ENCODE assay signal across 19 cellular contexts in the genomic region with DNA sequence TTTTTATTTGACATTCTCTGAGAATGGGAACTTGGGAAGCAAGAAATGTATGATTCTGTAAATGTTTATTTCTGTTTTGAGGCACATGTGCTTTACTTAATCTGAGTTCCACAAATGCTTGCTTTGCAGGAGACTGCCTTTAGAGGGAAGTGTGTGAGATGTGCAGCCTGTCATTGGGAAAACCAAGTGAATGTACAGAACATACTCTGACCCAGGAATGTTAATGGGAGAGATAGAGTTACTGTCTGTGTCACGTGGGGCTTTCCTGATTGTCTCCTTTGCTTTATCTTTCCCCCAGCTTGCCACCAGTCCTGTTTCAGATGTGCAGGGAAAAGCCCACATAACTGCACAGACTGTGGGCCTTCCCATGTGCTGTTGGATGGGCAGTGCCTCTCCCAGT.
"Had no signal": no experiment of that assay in that cellular context is flagged by ENCODE, and none has a peak within 500 bp of the region (broad histone marks: within the 10 kb centered on the region; RNA-seq: fewer than 3 reads in every experiment).

No MANE protein-coding gene starts in this region.

- H3K4me1 Mint-ChIP-seq: naive B cell had no signal

- ATAC-seq: activated naive CD4-positive, alpha-beta T cell treated with anti-CD3 and anti-CD28 coated beads, Interleukin-2, amount 50 U/mL, for 72 hours; foreskin keratinocyte; left lung; mucosa of descending colon; psoas muscle; right cardiac atrium had no signal

- H3K4me3 Mint-ChIP-seq: naive B cell; stimulated activated naive CD8-positive, alpha-beta T cell treated with anti-CD3 and anti-CD28 coated beads, Interleukin-15, Interleukin-2, amounts not matched to agents 100 ng/mL and 50 ng/mL, for 24 hours; T-helper 1 cell treated with Interleukin-12 subunit alpha and Interleukin-12 subunit beta and Interleukin-4 antibody, amounts not matched to agents 30 μg/mL and 1 μg/mL, for 36 hours had no signal

- H3K9me3 ChIP-seq: left lung, mucosa of descending colon, ovary, psoas muscle, tibial nerve, vagina had no signal

- H3K4me3 ChIP-seq: left lung, mucosa of descending colon, ovary, psoas muscle, skin epidermis, tibial nerve, vagina had no signal

- H3K27ac ChIP-seq: foreskin keratinocyte, left lung, ovary, psoas muscle, skin epidermis, tibial nerve, vagina had no signal

- H3K36me3 Mint-ChIP-seq: activated naive CD4-positive, alpha-beta T cell treated with anti-CD3 and anti-CD28 coated beads, Interleukin-2, amount 50 U/mL, for 72 hours; naive B cell had no signal

- H3K4me1 ChIP-seq: foreskin keratinocyte, left lung, psoas muscle had no signal

- H3K36me3 ChIP-seq: left lung, ovary, vagina had no signal

- H3K27me3 ChIP-seq: foreskin keratinocyte, left lung, ovary, tibial nerve, vagina had no signal

- DNase-seq: activated CD4-positive, alpha-beta T cell treated with anti-CD3 and anti-CD28 coated beads for 1 hour; activated CD4-positive, alpha-beta T cell treated with anti-CD3 and anti-CD28 coated beads, Interleukin-2, amount 50 U/mL, for 4 hours; activated gamma-delta T cell; foreskin keratinocyte; hypothalamus; kidney; left lung; mammary epithelial cell; mucosa of descending colon; naive B cell; ovary; psoas muscle; right cardiac atrium had no signal

- H3K9me3 Mint-ChIP-seq: activated naive CD4-positive, alpha-beta T cell treated with anti-CD3 and anti-CD28 coated beads, Interleukin-2, amount 50 U/mL, for 72 hours; stimulated activated naive CD8-positive, alpha-beta T cell treated with anti-CD3 and anti-CD28 coated beads, Interleukin-15, Interleukin-2, amounts not matched to agents 100 ng/mL and 50 ng/mL, for 24 hours; T-helper 1 cell treated with Interleukin-12 subunit alpha and Interleukin-12 subunit beta and Interleukin-4 antibody, amounts not matched to agents 30 μg/mL and 1 μg/mL, for 36 hours had no signal

- FAIRE-seq: kidney had no signal

- H3K27ac Mint-ChIP-seq: activated naive CD4-positive, alpha-beta T cell treated with anti-CD3 and anti-CD28 coated beads, Interleukin-2, amount 50 U/mL, for 72 hours; naive B cell; stimulated activated naive CD8-positive, alpha-beta T cell treated with anti-CD3 and anti-CD28 coated beads, Interleukin-15, Interleukin-2, amounts not matched to agents 100 ng/mL and 50 ng/mL, for 24 hours; T-helper 1 cell treated with Interleukin-12 subunit alpha and Interleukin-12 subunit beta and Interleukin-4 antibody, amounts not matched to agents 30 μg/mL and 1 μg/mL, for 36 hours had no signal
